Comparison of ENCODE assay signal across 1 cellular context in genomic region chr13:27270594-27271520, GRCh38.
A peak's percentile ranks its signal among the peaks of the same experiment; 100 is the strongest.
TF ChIP-seq lines count a peak whose summit lies in the region.

Gene RASL11A (plus strand): TSS chr13:27270830. CDS start chr13:27270945, 115 bp downstream.

TF ChIP-seq in HEK293, 187 proteins besides CTCF, POLR2A, EP300 and RAD21 (continued from another document):
- no peak for TF ChIP-seq ZNF362 (tag by site-specific recombination; IDR thresholded peaks at IDR 0.05)
- TF ChIP-seq REPIN1 (tag by site-specific recombination; IDR thresholded peaks at IDR 0.05; ENCODE audit: low read depth), result no peak
- TF ChIP-seq GLIS2 (tag by site-specific recombination; IDR thresholded peaks at IDR 0.05), result peak; percentile 86
- no peak for TF ChIP-seq ZNF549 (tag by site-specific recombination; IDR thresholded peaks at IDR 0.05)
- TF ChIP-seq ZNF391 (tag by site-specific recombination; IDR thresholded peaks at IDR 0.05; ENCODE audit: borderline replicate concordance, low read depth), result peak; percentile 47; the same call in 1 of the 2 replicates
- TF ChIP-seq ZNF140 (tag by site-specific recombination; IDR thresholded peaks at IDR 0.05), result no peak
- peak; percentile 45; the same call in 1 of the 2 replicates for TF ChIP-seq MZF1 (tag by site-specific recombination; IDR thresholded peaks at IDR 0.05; ENCODE audit: borderline replicate concordance)
- TF ChIP-seq PRDM1 (tag by site-specific recombination; IDR thresholded peaks at IDR 0.05), result no peak
- 0 out of 2 replicates have a peak, but pooled peaks have one; percentile 48 for TF ChIP-seq ZNF121 (tag by site-specific recombination; IDR thresholded peaks at IDR 0.05)
- no peak for TF ChIP-seq ZSCAN18 (tag by site-specific recombination; IDR thresholded peaks at IDR 0.05)
- TF ChIP-seq ZBTB48 (tag by site-specific recombination; IDR thresholded peaks at IDR 0.05), result peak; percentile 51
- no peak for TF ChIP-seq AEBP2 (tag by site-specific recombination; IDR thresholded peaks at IDR 0.05; ENCODE audit: borderline replicate concordance)
- no peak for TF ChIP-seq ZBTB44 (tag by site-specific recombination; IDR thresholded peaks at IDR 0.05)
- TF ChIP-seq ZNF404 (tag by site-specific recombination; IDR thresholded peaks at IDR 0.05), result no peak
- TF ChIP-seq ZNF843 (tag by site-specific recombination; IDR thresholded peaks at IDR 0.05), result peak; percentile 61; the same call in 1 of the 2 replicates
- 0 out of 2 replicates have a peak, but pooled peaks have one; percentile 38 for TF ChIP-seq REST (tag by site-specific recombination; IDR thresholded peaks at IDR 0.05)
- no peak for TF ChIP-seq ZNF354C (tag by site-specific recombination; IDR thresholded peaks at IDR 0.05; ENCODE audit: borderline replicate concordance, low read depth)
- no peak; the same call in 1 of the 2 replicates for TF ChIP-seq WT1 (tag by site-specific recombination; IDR thresholded peaks at IDR 0.05)
- no peak for TF ChIP-seq SETDB1 (IDR thresholded peaks at IDR 0.05; ENCODE audit: insufficient read length, low read length)
- TF ChIP-seq ZNF37A (tag by site-specific recombination; IDR thresholded peaks at IDR 0.05), result no peak
- TF ChIP-seq ZNF558 (tag by site-specific recombination; IDR thresholded peaks at IDR 0.05), result no peak
- TF ChIP-seq ZNF645 (tag by site-specific recombination; IDR thresholded peaks at IDR 0.05), result no peak
- TF ChIP-seq ZNF223 (tag by site-specific recombination; IDR thresholded peaks at IDR 0.05), result peak; percentile 53; the same call in 1 of the 2 replicates
- TF ChIP-seq ZNF623 (tag by site-specific recombination; IDR thresholded peaks at IDR 0.05), result no peak
- TF ChIP-seq ZNF514 (tag by site-specific recombination; IDR thresholded peaks at IDR 0.05), result no peak
- no peak for TF ChIP-seq ZNF114 (tag by site-specific recombination; IDR thresholded peaks at IDR 0.05)
- TF ChIP-seq ZNF341 (tag by site-specific recombination; IDR thresholded peaks at IDR 0.05; ENCODE audit: low read depth), result no peak
- TF ChIP-seq ZNF560 (tag by site-specific recombination; IDR thresholded peaks at IDR 0.05; ENCODE audit: borderline replicate concordance), result no peak
- TF ChIP-seq ZNF416 (tag by site-specific recombination; IDR thresholded peaks at IDR 0.05), result no peak
- no peak for TF ChIP-seq ZNF133 (tag by site-specific recombination; IDR thresholded peaks at IDR 0.05)
- 0 out of 2 replicates have a peak, but pooled peaks have one; percentile 15 for TF ChIP-seq BCL11A (tag by site-specific recombination; IDR thresholded peaks at IDR 0.05; ENCODE audit: low read depth)
- TF ChIP-seq ZNF704 (tag by site-specific recombination; IDR thresholded peaks at IDR 0.05), result 0 out of 2 replicates have a peak, but pooled peaks have one; percentile 44
- no peak for TF ChIP-seq ZNF211 (tag by site-specific recombination; IDR thresholded peaks at IDR 0.05; ENCODE audit: low read depth)
- peak; percentile 82 for TF ChIP-seq GLIS1 (tag by site-specific recombination; IDR thresholded peaks at IDR 0.05)
- TF ChIP-seq ZNF513 (tag by site-specific recombination; IDR thresholded peaks at IDR 0.05), result peak; percentile 36; the same call in 1 of the 2 replicates
- peak; percentile 57; the same call in 1 of the 2 replicates for TF ChIP-seq ZNF184 (tag by site-specific recombination; IDR thresholded peaks at IDR 0.05)
- no peak for TF ChIP-seq GLI2 (tag by site-specific recombination; IDR thresholded peaks at IDR 0.05; ENCODE audit: borderline replicate concordance, low read depth)
- TF ChIP-seq RBAK (tag by site-specific recombination; IDR thresholded peaks at IDR 0.05), result no peak
